1 cellular context compared by ENCODE assay signal in the genomic region with DNA sequence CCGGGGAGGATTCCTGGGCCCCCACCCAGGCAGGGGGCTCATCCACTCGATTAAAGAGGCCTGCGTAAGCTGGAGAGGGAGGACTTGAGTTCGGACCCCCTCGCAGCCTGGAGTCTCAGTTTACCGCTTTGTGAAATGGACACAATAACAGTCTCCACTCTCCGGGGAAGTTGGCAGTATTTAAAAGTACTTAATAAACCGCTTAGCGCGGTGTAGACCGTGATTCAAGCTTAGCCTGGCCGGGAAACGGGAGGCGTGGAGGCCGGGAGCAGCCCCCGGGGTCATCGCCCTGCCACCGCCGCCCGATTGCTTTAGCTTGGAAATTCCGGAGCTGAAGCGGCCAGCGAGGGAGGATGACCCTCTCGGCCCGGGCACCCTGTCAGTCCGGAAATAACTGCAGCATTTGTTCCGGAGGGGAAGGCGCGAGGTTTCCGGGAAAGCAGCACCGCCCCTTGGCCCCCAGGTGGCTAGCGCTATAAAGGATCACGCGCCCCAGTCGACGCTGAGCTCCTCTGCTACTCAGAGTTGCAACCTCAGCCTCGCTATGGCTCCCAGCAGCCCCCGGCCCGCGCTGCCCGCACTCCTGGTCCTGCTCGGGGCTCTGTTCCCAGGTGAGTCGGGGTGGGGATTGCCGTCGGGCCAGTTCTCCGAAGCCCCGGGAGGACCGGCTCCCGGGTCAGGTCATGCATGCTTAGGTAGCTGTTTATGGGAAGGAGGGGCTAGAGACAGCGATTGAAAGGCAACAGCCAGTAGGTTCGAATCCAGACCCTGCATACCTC.
TF ChIP-seq lines count a peak whose summit lies in the region.

Gene ICAM1 (plus strand): TSS at position 505 of the 779 bp plus-strand sequence. CDS start 40 bp downstream, at position 545.

TF ChIP-seq in HepG2, 621 proteins besides CTCF, POLR2A, EP300 and RAD21 (continued from another document and continues in another):
- TF ChIP-seq, protein P1, sequence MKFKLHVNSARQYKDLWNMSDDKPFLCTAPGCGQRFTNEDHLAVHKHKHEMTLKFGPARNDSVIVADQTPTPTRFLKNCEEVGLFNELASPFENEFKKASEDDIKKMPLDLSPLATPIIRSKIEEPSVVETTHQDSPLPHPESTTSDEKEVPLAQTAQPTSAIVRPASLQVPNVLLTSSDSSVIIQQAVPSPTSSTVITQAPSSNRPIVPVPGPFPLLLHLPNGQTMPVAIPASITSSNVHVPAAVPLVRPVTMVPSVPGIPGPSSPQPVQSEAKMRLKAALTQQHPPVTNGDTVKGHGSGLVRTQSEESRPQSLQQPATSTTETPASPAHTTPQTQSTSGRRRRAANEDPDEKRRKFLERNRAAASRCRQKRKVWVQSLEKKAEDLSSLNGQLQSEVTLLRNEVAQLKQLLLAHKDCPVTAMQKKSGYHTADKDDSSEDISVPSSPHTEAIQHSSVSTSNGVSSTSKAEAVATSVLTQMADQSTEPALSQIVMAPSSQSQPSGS (CRISPR knock-in tag; IDR thresholded peaks at IDR 0.05): peak; percentile 77
- TF ChIP-seq ZNF567 (CRISPR knock-in tag; IDR thresholded peaks at IDR 0.05; ENCODE audit: borderline replicate concordance): peak; percentile 38; the same call in 1 of the 2 replicates
- TF ChIP-seq POGZ (CRISPR knock-in tag; IDR thresholded peaks at IDR 0.05): peak; percentile 64; the same call in 1 of the 2 replicates
- TF ChIP-seq PREB (CRISPR knock-in tag; IDR thresholded peaks at IDR 0.05): no peak
- peak; percentile 90; the same call in 1 of the 2 replicates for TF ChIP-seq MXD4 (CRISPR knock-in tag; IDR thresholded peaks at IDR 0.05)
- TF ChIP-seq PRDM15 (CRISPR knock-in tag; IDR thresholded peaks at IDR 0.05): peak; percentile 67; the same call in 1 of the 2 replicates
- peak; percentile 29; the same call in 1 of the 2 replicates for TF ChIP-seq CEBPB (IDR thresholded peaks at IDR 0.05; ENCODE audit: borderline replicate concordance, low read depth, low read length)
- TF ChIP-seq NKX3-1 (CRISPR knock-in tag; IDR thresholded peaks at IDR 0.05): 0 out of 2 replicates have a peak, but pooled peaks have one; percentile 55
- no peak for TF ChIP-seq AGO2 (optimal IDR thresholded peaks at IDR 0.05; ENCODE audit: low read depth, low read length)
- TF ChIP-seq ZNF30 (CRISPR knock-in tag; IDR thresholded peaks at IDR 0.05): no peak
- peak; percentile 99 for TF ChIP-seq RELA (CRISPR knock-in tag; IDR thresholded peaks at IDR 0.05)
- TF ChIP-seq ZNF333 (CRISPR knock-in tag; IDR thresholded peaks at IDR 0.05; ENCODE audit: borderline replicate concordance): peak; percentile 61; the same call in 1 of the 2 replicates
- TF ChIP-seq ZBED4 (CRISPR knock-in tag; IDR thresholded peaks at IDR 0.05; ENCODE audit: borderline replicate concordance): peak; percentile 80
- 0 out of 2 replicates have a peak, but pooled peaks have one; percentile 18 for TF ChIP-seq ZNF367 (CRISPR knock-in tag; IDR thresholded peaks at IDR 0.05; ENCODE audit: borderline replicate concordance)
- TF ChIP-seq ZNF747 (CRISPR knock-in tag; IDR thresholded peaks at IDR 0.05; ENCODE audit: borderline replicate concordance): peak; percentile 83; the same call in 1 of the 2 replicates
- TF ChIP-seq CCAR2 (optimal IDR thresholded peaks at IDR 0.05; ENCODE audit: low read depth, low read length): no peak
- TF ChIP-seq, protein P2, sequence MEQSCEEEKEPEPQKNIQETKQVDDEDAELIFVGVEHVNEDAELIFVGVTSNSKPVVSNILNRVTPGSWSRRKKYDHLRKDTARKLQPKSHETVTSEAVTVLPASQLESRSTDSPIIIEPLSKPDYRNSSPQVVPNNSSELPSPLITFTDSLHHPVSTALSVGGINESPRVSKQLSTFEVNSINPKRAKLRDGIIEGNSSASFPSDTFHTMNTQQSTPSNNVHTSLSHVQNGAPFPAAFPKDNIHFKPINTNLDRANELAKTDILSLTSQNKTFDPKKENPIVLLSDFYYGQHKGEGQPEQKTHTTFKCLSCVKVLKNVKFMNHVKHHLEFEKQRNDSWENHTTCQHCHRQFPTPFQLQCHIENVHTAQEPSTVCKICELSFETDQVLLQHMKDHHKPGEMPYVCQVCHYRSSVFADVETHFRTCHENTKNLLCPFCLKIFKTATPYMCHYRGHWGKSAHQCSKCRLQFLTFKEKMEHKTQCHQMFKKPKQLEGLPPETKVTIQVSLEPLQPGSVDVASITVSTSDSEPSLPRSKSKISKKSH (CRISPR knock-in tag; IDR thresholded peaks at IDR 0.05; ENCODE audit: borderline replicate concordance): 0 out of 2 replicates have a peak, but pooled peaks have one; percentile 22
- TF ChIP-seq ZNF275 (CRISPR knock-in tag; IDR thresholded peaks at IDR 0.05; ENCODE audit: borderline replicate concordance): peak; percentile 72; the same call in 1 of the 2 replicates
- TF ChIP-seq SRF (IDR thresholded peaks at IDR 0.05; ENCODE audit: low read depth, low read length): no peak
- TF ChIP-seq SOX13 (IDR thresholded peaks at IDR 0.05): no peak; the same call in 1 of the 2 replicates
- peak in 1 of 2 experiments; percentile 78; a peak in 2 of 4 replicates for TF ChIP-seq SOX13 (CRISPR knock-in tag; conservative IDR thresholded peaks at IDR 0.05 in 1 of 2, IDR thresholded peaks at IDR 0.05 in 1 of 2)
- no peak; the same call in 1 of the 2 replicates for TF ChIP-seq MIER2 (CRISPR knock-in tag; IDR thresholded peaks at IDR 0.05)
- TF ChIP-seq SIX1 (CRISPR knock-in tag; IDR thresholded peaks at IDR 0.05; ENCODE audit: borderline replicate concordance): peak; percentile 67; the same call in 1 of the 2 replicates
- TF ChIP-seq DNMT3B (CRISPR knock-in tag; conservative IDR thresholded peaks at IDR 0.05): peak; percentile 89; the same call in 1 of the 2 replicates
- TF ChIP-seq ZNF513 (CRISPR knock-in tag; conservative IDR thresholded peaks at IDR 0.05): no peak
- no peak for TF ChIP-seq HNRNPK (IDR thresholded peaks at IDR 0.05; ENCODE audit: low read depth, low read length, poor library complexity, severe bottlenecking)
- TF ChIP-seq MYPOP (CRISPR knock-in tag; IDR thresholded peaks at IDR 0.05): peak; percentile 86
- TF ChIP-seq PAX8 (CRISPR knock-in tag; IDR thresholded peaks at IDR 0.05; ENCODE audit: borderline replicate concordance): no peak
- no peak for TF ChIP-seq GTF2F1 (IDR thresholded peaks at IDR 0.05; ENCODE audit: low read length)
- TF ChIP-seq, protein P3, sequence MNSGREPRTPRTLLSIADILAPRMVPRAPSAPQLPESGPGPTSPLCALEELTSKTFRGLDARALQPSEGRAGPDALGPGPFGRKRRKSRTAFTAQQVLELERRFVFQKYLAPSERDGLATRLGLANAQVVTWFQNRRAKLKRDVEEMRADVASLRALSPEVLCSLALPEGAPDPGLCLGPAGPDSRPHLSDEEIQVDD (CRISPR knock-in tag; IDR thresholded peaks at IDR 0.05; ENCODE audit: borderline replicate concordance): peak; percentile 36; the same call in 1 of the 2 replicates
- TF ChIP-seq FOXO1 (CRISPR knock-in tag; IDR thresholded peaks at IDR 0.05): no peak; the same call in 1 of the 2 replicates
- peak; percentile 95; the same call in 1 of the 2 replicates for TF ChIP-seq ZKSCAN8 (CRISPR knock-in tag; IDR thresholded peaks at IDR 0.05; ENCODE audit: borderline replicate concordance)
- peak; percentile 85; the same call in 1 of the 2 replicates for TF ChIP-seq KLF12 (CRISPR knock-in tag; IDR thresholded peaks at IDR 0.05; ENCODE audit: borderline replicate concordance)
- no peak for TF ChIP-seq SUZ12 (IDR thresholded peaks at IDR 0.05; ENCODE audit: low read depth, low read length)
- no peak; the same call in 1 of the 2 replicates for TF ChIP-seq THAP8 (CRISPR knock-in tag; IDR thresholded peaks at IDR 0.05; ENCODE audit: borderline replicate concordance)
- peak; percentile 69; the same call in 1 of the 2 replicates for TF ChIP-seq HMG20A (CRISPR knock-in tag; IDR thresholded peaks at IDR 0.05; ENCODE audit: borderline replicate concordance)
- TF ChIP-seq ZNF709 (CRISPR knock-in tag; IDR thresholded peaks at IDR 0.05): peak; percentile 69
- no peak for TF ChIP-seq ZZZ3 (CRISPR knock-in tag; IDR thresholded peaks at IDR 0.05; ENCODE audit: borderline replicate concordance)
- peak; percentile 82 for TF ChIP-seq THAP11 (CRISPR knock-in tag; IDR thresholded peaks at IDR 0.05)
